In the genomic region with DNA sequence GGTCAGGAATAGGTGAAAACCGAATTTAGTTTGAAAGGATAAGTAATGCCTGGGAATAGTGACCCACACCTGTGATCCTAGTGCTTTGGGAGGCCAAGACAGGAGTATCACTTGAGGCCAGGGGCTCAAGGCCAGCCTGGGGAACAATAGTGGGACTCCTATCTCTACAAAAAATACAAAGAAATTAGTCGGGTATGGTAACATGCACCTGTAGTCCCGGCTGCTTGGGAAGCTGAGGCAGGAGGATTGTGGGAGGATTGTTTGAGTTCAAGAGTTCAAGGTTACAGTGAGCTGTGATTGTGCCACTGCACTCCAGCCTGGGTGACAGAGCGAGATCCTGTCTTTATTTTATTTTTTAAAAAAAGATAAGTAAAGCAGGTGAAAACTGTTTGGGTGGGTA, we compare ENCODE assay signal across 11 cellular contexts.
"Had no signal": no experiment of that assay in that cellular context is flagged by ENCODE, and none has a peak within 500 bp of the region (broad histone marks: within the 10 kb centered on the region; RNA-seq: fewer than 3 reads in every experiment).

No MANE protein-coding gene starts in this region.

- H3K9ac ChIP-seq: GM23248 had no signal

- H2AFZ ChIP-seq: GM23248, GM23338 had no signal

- H3K27ac Mint-ChIP-seq: GM23338, H9, HFFc6 had no signal

- H3K9me3 ChIP-seq: HAP-1 had no signal

- H3K4me3 ChIP-seq: GM23248, GM23338, HAP-1 had no signal

- H3K4me1 ChIP-seq: HAP-1 had no signal

- H3K4me1 Mint-ChIP-seq: GM23338 had no signal

- DNase-seq: GM23248, GOT3, H7, H9, HCEC 1CT, HFFc6 had no signal

- H3K4me2 ChIP-seq: GM23338 had no signal

- FAIRE-seq: H1, H54 had no signal

- H3K9me3 Mint-ChIP-seq: GM23338, H9, HFFc6 had no signal

- H3K27ac ChIP-seq: GM23248 had no signal

- ATAC-seq: GM23338, HCT116 had no signal

- H3K36me3 ChIP-seq: HAP-1 had no signal

- H3K4me3 Mint-ChIP-seq: GM23338, H9, HFFc6 had no signal
